ENCODE assay signal across 2 cellular contexts in genomic region chr4:182862921-182863320, GRCh38.
TF ChIP-seq lines count a peak whose summit lies in the region.

No MANE protein-coding gene starts in this region.

TF ChIP-seq in HepG2, 621 proteins besides CTCF, POLR2A, EP300 and RAD21:
- TF ChIP-seq, protein P1, sequence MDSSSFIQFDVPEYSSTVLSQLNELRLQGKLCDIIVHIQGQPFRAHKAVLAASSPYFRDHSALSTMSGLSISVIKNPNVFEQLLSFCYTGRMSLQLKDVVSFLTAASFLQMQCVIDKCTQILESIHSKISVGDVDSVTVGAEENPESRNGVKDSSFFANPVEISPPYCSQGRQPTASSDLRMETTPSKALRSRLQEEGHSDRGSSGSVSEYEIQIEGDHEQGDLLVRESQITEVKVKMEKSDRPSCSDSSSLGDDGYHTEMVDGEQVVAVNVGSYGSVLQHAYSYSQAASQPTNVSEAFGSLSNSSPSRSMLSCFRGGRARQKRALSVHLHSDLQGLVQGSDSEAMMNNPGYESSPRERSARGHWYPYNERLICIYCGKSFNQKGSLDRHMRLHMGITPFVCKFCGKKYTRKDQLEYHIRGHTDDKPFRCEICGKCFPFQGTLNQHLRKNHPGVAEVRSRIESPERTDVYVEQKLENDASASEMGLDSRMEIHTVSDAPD (CRISPR knock-in tag; IDR thresholded peaks at IDR 0.05) = 0 out of 2 replicates have a peak, but pooled peaks have one; percentile 29
- TF ChIP-seq ZSCAN21 (CRISPR knock-in tag; IDR thresholded peaks at IDR 0.05; ENCODE audit: borderline replicate concordance) = 0 out of 2 replicates have a peak, but pooled peaks have one; percentile 31
- no peak for TF ChIP-seq DPF2 (CRISPR knock-in tag; IDR thresholded peaks at IDR 0.05; ENCODE audit: borderline replicate concordance, low read depth)
- no peak for TF ChIP-seq CEBPZ (IDR thresholded peaks at IDR 0.05; ENCODE audit: low read length)
- TF ChIP-seq WIZ (CRISPR knock-in tag; IDR thresholded peaks at IDR 0.05) = no peak

TF ChIP-seq in SK-N-SH, 30 proteins besides CTCF, POLR2A, EP300 and RAD21:
- TF ChIP-seq GATA2 (CRISPR knock-in tag; IDR thresholded peaks at IDR 0.05) (no peak), EZH2phosphoT487 (IDR thresholded peaks at IDR 0.05; ENCODE audit: borderline replicate concordance, low read depth) (no peak), SMC3 (IDR thresholded peaks at IDR 0.05; ENCODE audit: low read depth, low read length) (no peak), ELF1 (IDR thresholded peaks at IDR 0.05) (no peak), NRF1 (IDR thresholded peaks at IDR 0.05; ENCODE audit: low read depth, low read length) (no peak), GABPA (IDR thresholded peaks at IDR 0.05; ENCODE audit: low read depth) (no peak), TCF12 (IDR thresholded peaks at IDR 0.05) (no peak), YY1 (IDR thresholded peaks at IDR 0.05; ENCODE audit: low read depth) (no peak), MEF2A (IDR thresholded peaks at IDR 0.05; ENCODE audit: borderline replicate concordance, low read depth) (no peak), JUND (IDR thresholded peaks at IDR 0.05) (no peak), PBX3 (IDR thresholded peaks at IDR 0.05) (no peak), POLR2AphosphoS5 (IDR thresholded peaks at IDR 0.05; ENCODE audit: low read depth, low read length) (no peak)
